Comparison of ENCODE assay signal across 8 cellular contexts in the genomic region with DNA sequence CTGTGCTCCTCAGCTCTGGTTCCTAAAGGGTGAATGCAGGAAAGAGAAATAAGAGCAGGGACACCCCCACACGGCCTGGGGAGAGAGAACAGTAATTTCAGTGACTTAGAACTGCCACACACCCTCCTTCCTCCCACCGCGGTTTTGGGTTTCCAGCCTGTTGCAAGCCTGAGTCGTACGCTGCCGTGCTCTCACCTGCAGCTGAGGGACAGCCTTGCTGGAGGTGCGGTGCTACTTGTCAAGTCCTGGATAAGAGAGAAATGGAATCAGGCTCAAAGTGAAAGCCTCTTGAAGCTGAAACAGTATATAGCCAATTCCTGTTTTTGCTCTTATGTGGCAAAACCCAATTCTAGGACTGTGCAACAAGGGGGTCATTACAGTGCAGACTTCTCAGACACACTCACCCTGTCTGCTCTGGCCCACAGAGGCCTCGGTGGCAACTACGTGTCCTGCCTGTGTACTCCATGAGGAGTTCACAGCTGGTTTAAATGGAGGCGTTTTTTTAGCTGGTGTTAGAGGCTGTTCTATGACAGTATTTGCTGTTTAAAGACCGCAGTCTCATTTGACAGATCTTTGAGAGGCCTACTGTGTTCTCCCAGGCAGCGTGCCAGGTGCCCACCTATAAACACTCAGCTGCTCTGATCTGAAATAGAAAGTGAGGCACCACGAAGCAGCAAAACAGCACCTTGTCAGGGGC. TPM values are rescaled to one million over a fixed set of nuclear protein-coding genes. Genes with fewer than 3 reads are reported as not detected.
DNase-seq lines count a peak whose midpoint lies in the region; ATAC-seq, FAIRE-seq and TF ChIP-seq lines count a peak whose summit lies in the region.

No MANE protein-coding gene starts in this region.

- H3K27me3 Mint-ChIP-seq in glutamatergic neuron (ENCODE audit: unreplicated experiment): peaks cover 7% of the 10 kb centered on the region

- intact Hi-C loops in pancreas (cut with DNase I): no loop called here

- H3K4me3 ChIP-seq in pancreas (peak overlapping the region in 1 of 4 donors; percentile 4), tibial nerve (no peak overlapping the region)

- H3K27me3 ChIP-seq in pancreas (no peaks in the 10 kb centered on the region), tibial nerve (no peaks in the 10 kb centered on the region)

- no peak overlapping the region for H3K4me3 Mint-ChIP-seq in glutamatergic neuron (ENCODE audit: unreplicated experiment)

- 19 to 24% methylated on average over 13 of the region's 13 CpGs for WGBS in pancreas, 2 donors
- WGBS in tibial nerve, 2 donors: 28 to 45% methylated on average over 13 of the region's 13 CpGs

- H3K4me1 ChIP-seq in pancreas: peaks cover 4 to 29% (median 13%) of the 10 kb centered on the region in 3 donors
- peaks cover 0 to 65% (median 38%) of the 10 kb centered on the region in 4 donors for H3K4me1 ChIP-seq in tibial nerve

- no peaks in the 10 kb centered on the region for H3K36me3 Mint-ChIP-seq in glutamatergic neuron (ENCODE audit: unreplicated experiment)

- TF ChIP-seq EP300 in tibial nerve (IDR thresholded peaks at IDR 0.05): no peak

- ATAC-seq in HG03175 (IDR thresholded peaks at IDR 0.05; ENCODE audit: unreplicated experiment) (peak; percentile 77), pancreas (peak; percentile 63 to 80 (median 76))

- no peak for TF ChIP-seq POLR2A in tibial nerve (IDR thresholded peaks at IDR 0.05)

- H3K27ac ChIP-seq in cingulate gyrus (ENCODE audit: low read depth, low read length) (peak overlapping the region; percentile 31), pancreas (peak overlapping the region; percentile 28 to 79 (median 59)), tibial nerve (peak overlapping the region in 3 of 4 donors; percentile 26 to 54 (median 48))

- H3K4me1 Mint-ChIP-seq in glutamatergic neuron (ENCODE audit: low read depth, unreplicated experiment): peaks cover 32% of the 10 kb centered on the region

- H3K9me3 ChIP-seq in pancreas: no peaks in the 10 kb centered on the region
- H3K9me3 ChIP-seq in tibial nerve: no peaks in the 10 kb centered on the region

- DNase-seq in GM19239 (ENCODE audit: insufficient read length, low spot score) (no peak), pancreas (peak in 1 of 6 donors; percentile 50), tibial nerve (ENCODE audit: low spot score in 2 of 2) (no peak), glutamatergic neuron (no peak), NCI-H1092 treated with DMSO at 0.1 percent for 48 hours (lab: John Stamatoyannopoulos, UW) (no peak)
- DNase-seq in activated CD4-positive, CD25-positive, alpha-beta regulatory T cell treated with anti-CD3 and anti-CD28 coated beads, Interleukin-2, amount 50 U/mL, for 72 hours: peak; percentile 73

- TF ChIP-seq CTCF in pancreas (IDR thresholded peaks at IDR 0.05) (no peak), tibial nerve (IDR thresholded peaks at IDR 0.05) (no peak), glutamatergic neuron (IDR thresholded peaks at IDR 0.05; ENCODE audit: partially characterized antibody, unreplicated experiment) (no peak)

- H3K36me3 ChIP-seq in pancreas (peaks cover 0 to 2% (median 0%) of the 10 kb centered on the region in 3 donors), tibial nerve (peaks cover 0 to 14% (median 0%) of the 10 kb centered on the region in 3 donors)

- H3K9me3 Mint-ChIP-seq in glutamatergic neuron (ENCODE audit: unreplicated experiment): peaks cover 2% of the 10 kb centered on the region

- no peak overlapping the region for H3K27ac Mint-ChIP-seq in glutamatergic neuron (ENCODE audit: unreplicated experiment)

- peak; percentile 89 for FAIRE-seq in GM19239 (lab: Jason Lieb, UNC)
- FAIRE-seq in pancreas (lab: Jason Lieb, UNC): no peak

RNA-seq across cellular contexts. Expression of a gene that starts 42.9 kb away (rescaled TPM):
- total RNA-seq in pancreas (10 to 100 TPM; 16.1 to 35.8 (median 27.0) TPM), tibial nerve (100 to 1,000 TPM in 2 of 4 donors, 10 to 100 TPM in 2; 64.5 to 127 (median 94.5) TPM), glutamatergic neuron (ENCODE audit: unreplicated experiment) (45.3 TPM)
- polyA plus RNA-seq in pancreas: 10 to 100 TPM; 13.4 to 13.8 TPM

RNA-seq across cellular contexts. Expression of a gene that starts 57.7 kb away (rescaled TPM):
- total RNA-seq in pancreas (1 to 10 TPM in 1 of 6 donors, under 1 TPM in 4, not detected in 1; 0.04 to 1.8 (median 0.14) TPM), tibial nerve (not detected), glutamatergic neuron (ENCODE audit: unreplicated experiment) (not detected)
- under 1 TPM; 0.15 to 0.19 TPM for polyA plus RNA-seq in pancreas
